Comparison of ENCODE assay signal across 9 cellular contexts in the genomic region with DNA sequence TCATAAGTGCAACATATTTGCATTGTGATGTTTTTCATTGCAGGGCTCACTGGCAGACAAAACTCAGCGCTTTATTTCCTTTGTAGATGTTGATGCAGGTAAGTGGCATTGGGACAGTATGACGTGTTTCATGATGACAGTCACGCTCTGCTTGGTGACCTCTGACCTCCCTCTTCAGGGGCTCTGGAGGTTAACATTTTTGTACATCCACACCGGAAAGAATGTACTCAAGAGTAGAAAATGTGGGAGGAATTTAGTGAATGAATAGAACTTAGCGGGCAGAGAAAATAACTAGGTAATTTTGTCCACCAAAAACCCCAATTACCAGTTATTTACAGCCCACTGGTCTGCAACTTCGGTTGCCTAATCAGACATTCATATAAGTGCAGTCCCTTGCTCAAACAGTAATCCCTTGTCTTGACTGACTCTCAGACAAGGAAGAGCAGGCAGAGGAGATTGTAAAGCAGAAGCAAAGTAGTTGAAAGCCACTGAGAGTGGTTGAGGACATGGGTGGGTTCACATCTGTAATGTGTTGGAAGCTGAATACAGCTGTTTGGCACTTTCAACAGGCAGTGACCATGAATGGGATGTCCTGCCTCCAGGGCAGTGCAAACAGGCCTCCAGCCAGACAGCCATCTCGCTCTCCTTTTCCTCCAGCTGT.
DNase-seq lines count a peak whose midpoint lies in the region; ATAC-seq and TF ChIP-seq lines count a peak whose summit lies in the region.
"Had no signal": no experiment of that assay in that cellular context is flagged by ENCODE, and none has a peak within 500 bp of the region (broad histone marks: within the 10 kb centered on the region; RNA-seq: fewer than 3 reads in every experiment).

No MANE protein-coding gene starts in this region.

- no peaks in the 10 kb centered on the region for H3K27me3 Mint-ChIP-seq in progenitor cell of endocrine pancreas
- no peaks in the 10 kb centered on the region for H3K27me3 Mint-ChIP-seq in activated naive CD4-positive, alpha-beta T cell treated with anti-CD3 and anti-CD28 coated beads, Interleukin-2, amount 10 ng/mL, durations not matched to agents 7 days and 5 days

- no peaks in the 10 kb centered on the region for H3K36me3 Mint-ChIP-seq in progenitor cell of endocrine pancreas (ENCODE audit: insufficient read depth)
- H3K36me3 Mint-ChIP-seq in activated naive CD4-positive, alpha-beta T cell treated with anti-CD3 and anti-CD28 coated beads, Interleukin-2, amount 10 ng/mL, durations not matched to agents 7 days and 5 days = no peaks in the 10 kb centered on the region

- peak; percentile 63 for ATAC-seq in GM18873 (IDR thresholded peaks at IDR 0.05; ENCODE audit: low FRiP score, unreplicated experiment)
- ATAC-seq in HG02642 (IDR thresholded peaks at IDR 0.05; ENCODE audit: poor library complexity, unreplicated experiment) = peak; percentile 72

- H3K4me3 Mint-ChIP-seq in progenitor cell of endocrine pancreas (ENCODE audit: low read depth) = no peak overlapping the region
- H3K4me3 Mint-ChIP-seq in activated naive CD4-positive, alpha-beta T cell treated with anti-CD3 and anti-CD28 coated beads, Interleukin-2, amount 10 ng/mL, durations not matched to agents 7 days and 5 days = no peak overlapping the region

- DNase-seq in M059J (ENCODE audit: low read depth) (peak; percentile 33), progenitor cell of endocrine pancreas (ENCODE audit: low spot score, unreplicated experiment) (no peak), NCI-H2107 (lab: John Stamatoyannopoulos, UW) (no peak), foreskin melanocyte (no peak)
- DNase-seq in activated naive CD4-positive, alpha-beta T cell treated with anti-CD3 and anti-CD28 coated beads, Interleukin-2, amount 10 ng/mL, durations not matched to agents 7 days and 5 days = no peak
- DNase-seq in stimulated activated CD4-positive, alpha-beta T cell treated with anti-CD3 and anti-CD28 coated beads, Interleukin-12 subunit alpha, Interleukin-12 subunit beta, amount 100 ng/mL, for 4 hours = no peak
- DNase-seq: NCI-H345 had no signal

- peaks cover 9% of the 10 kb centered on the region for H3K9me3 Mint-ChIP-seq in progenitor cell of endocrine pancreas (ENCODE audit: low read depth)
- H3K9me3 Mint-ChIP-seq in activated naive CD4-positive, alpha-beta T cell treated with anti-CD3 and anti-CD28 coated beads, Interleukin-2, amount 10 ng/mL, durations not matched to agents 7 days and 5 days = no peaks in the 10 kb centered on the region

- H3K27ac Mint-ChIP-seq in progenitor cell of endocrine pancreas = peak overlapping the region; percentile 60
- no peak overlapping the region for H3K27ac Mint-ChIP-seq in activated naive CD4-positive, alpha-beta T cell treated with anti-CD3 and anti-CD28 coated beads, Interleukin-2, amount 10 ng/mL, durations not matched to agents 7 days and 5 days

- CTCF ChIA-PET in activated naive CD4-positive, alpha-beta T cell treated with anti-CD3 and anti-CD28 coated beads, Interleukin-2, amount 10 ng/mL, durations not matched to agents 7 days and 5 days (lab: Charles Lee) = no interaction called here

- H3K4me1 Mint-ChIP-seq in progenitor cell of endocrine pancreas (ENCODE audit: low read depth) = peaks cover 55% of the 10 kb centered on the region
- no peaks in the 10 kb centered on the region for H3K4me1 Mint-ChIP-seq in activated naive CD4-positive, alpha-beta T cell treated with anti-CD3 and anti-CD28 coated beads, Interleukin-2, amount 10 ng/mL, durations not matched to agents 7 days and 5 days

- TF ChIP-seq CTCF in progenitor cell of endocrine pancreas (IDR thresholded peaks at IDR 0.05; ENCODE audit: unreplicated experiment) = no peak
